9 cellular contexts compared by ENCODE assay signal in genomic region chr1:22024485-22025367, GRCh38. TPM values are rescaled to one million over a fixed set of nuclear protein-coding genes. Genes with fewer than 3 reads are reported as not detected.
A peak's percentile ranks its signal among the peaks of the same experiment; 100 is the strongest.
DNase-seq lines count a peak whose midpoint lies in the region; ATAC-seq and TF ChIP-seq lines count a peak whose summit lies in the region.
"Had no signal": no experiment of that assay in that cellular context is flagged by ENCODE, and none has a peak within 500 bp of the region (broad histone marks: within the 10 kb centered on the region; RNA-seq: fewer than 3 reads in every experiment).

No MANE protein-coding gene starts in this region.

- H3K9ac ChIP-seq in neuronal stem cell (ENCODE audit: low read depth, low read length, poor library complexity): peak overlapping the region; percentile 88

- H3K4me1 ChIP-seq in CD4-positive, alpha-beta memory T cell (ENCODE audit: insufficient read depth, low read length): peaks cover 43% of the 10 kb centered on the region
- H3K4me1 ChIP-seq in Peyer's patch: peaks cover 0 to 13% (median 0%) of the 10 kb centered on the region in 4 donors
- peaks cover 8 to 12% of the 10 kb centered on the region in 2 donors for H3K4me1 ChIP-seq in neuronal stem cell (ENCODE audit: control insufficient read depth in 2 of 2, insufficient read depth in 1 of 2, low read depth in 1 of 2, low read length in 2 of 2)
- peaks cover 20% of the 10 kb centered on the region for H3K4me1 ChIP-seq in suprapubic skin

- peak overlapping the region; percentile 93 for H2AFZ ChIP-seq in neuronal stem cell (ENCODE audit: low read length)

- TF ChIP-seq POLR2A in Peyer's patch (IDR thresholded peaks at IDR 0.05) (no peak), suprapubic skin (IDR thresholded peaks at IDR 0.05) (no peak)

- H3K14ac ChIP-seq in neuronal stem cell (ENCODE audit: low read length): peak overlapping the region; percentile 56

- CTCF ChIA-PET in CD4-positive, alpha-beta memory T cell (lab: Charles Lee; ENCODE audit: partially characterized antibody): interaction anchor here (0.8 to 12.4 kb wide), 21 partner anchors 9 to 656 kb away, joined by 3 to 113 read pairs (median 7); partner anchors contain the start of genes CDC42 and USP48

- H3K4me3 Mint-ChIP-seq in CD4-positive, alpha-beta memory T cell: peak overlapping the region; percentile 89 to 98 (median 94)

- peak overlapping the region; percentile 95 to 99 for H3K4me3 ChIP-seq in CD4-positive, alpha-beta memory T cell (ENCODE audit: low read length in 2 of 2)
- H3K4me3 ChIP-seq in Peyer's patch (peak overlapping the region; percentile 91 to 97 (median 93)), neuronal stem cell (ENCODE audit: low read length in 2 of 2) (peak overlapping the region; percentile 71 to 86), suprapubic skin (peak overlapping the region; percentile 82)

- H3K27ac ChIP-seq in CD4-positive, alpha-beta memory T cell (ENCODE audit: low read depth, low read length): peak overlapping the region; percentile 97
- peak overlapping the region; percentile 98 to 100 (median 100) for H3K27ac ChIP-seq in Peyer's patch
- H3K27ac ChIP-seq in neuronal stem cell (replicated peaks; ENCODE audit: low read length): peak overlapping the region; percentile 73
- H3K27ac ChIP-seq in suprapubic skin: peak overlapping the region; percentile 98

- H3K9me3 Mint-ChIP-seq in CD4-positive, alpha-beta memory T cell: no peaks in the 10 kb centered on the region

- H2BK120ac ChIP-seq in neuronal stem cell (ENCODE audit: low read depth, low read length): no peak overlapping the region

- no CpG with 5 or more reads among the region's 33 CpGs for WGBS in neuronal stem cell (ENCODE audit: extremely low coverage in 2 of 2, insufficient read length in 2 of 2, insufficient replicate concordance in 1 of 2), 2 donors
- 2% methylated on average over 27 of the region's 33 CpGs for WGBS in suprapubic skin

- H2AK5ac ChIP-seq in neuronal stem cell (ENCODE audit: low read depth, low read length): no peak overlapping the region

- peak overlapping the region; percentile 58 for H2BK12ac ChIP-seq in neuronal stem cell (ENCODE audit: low read length)

- H2BK5ac ChIP-seq in neuronal stem cell (ENCODE audit: low read length): peak overlapping the region; percentile 93

- H2BK15ac ChIP-seq in neuronal stem cell (ENCODE audit: low read length): peak overlapping the region; percentile 94

- no peak overlapping the region for H3K4ac ChIP-seq in neuronal stem cell (ENCODE audit: low read length)

- no peaks in the 10 kb centered on the region for H3K9me3 ChIP-seq in CD4-positive, alpha-beta memory T cell (ENCODE audit: control insufficient read depth in 1 of 2, low read length in 2 of 2)
- H3K9me3 ChIP-seq in Peyer's patch (no peaks in the 10 kb centered on the region), neuronal stem cell (replicated peaks in 1 of 2; ENCODE audit: control insufficient read depth in 2 of 2, insufficient read depth in 1 of 2, low read depth in 1 of 2, low read length in 2 of 2) (no peaks in the 10 kb centered on the region), suprapubic skin (no peaks in the 10 kb centered on the region)

- H3K4me2 ChIP-seq in neuronal stem cell (ENCODE audit: insufficient read depth, low read length, poor library complexity, severe bottlenecking): peak overlapping the region; percentile 91

- no peak overlapping the region for H4K8ac ChIP-seq in neuronal stem cell (ENCODE audit: low read depth, low read length)

- peak; percentile 41 for ATAC-seq in GM19397 (IDR thresholded peaks at IDR 0.05; ENCODE audit: unreplicated experiment)
- peak; percentile 36 for ATAC-seq in HG03521 (IDR thresholded peaks at IDR 0.05; ENCODE audit: unreplicated experiment)

- H3K27ac Mint-ChIP-seq in CD4-positive, alpha-beta memory T cell: peak overlapping the region; percentile 91 to 100 (median 99)

- no peaks in the 10 kb centered on the region for H3K27me3 ChIP-seq in CD4-positive, alpha-beta memory T cell (ENCODE audit: insufficient read depth, low read length)
- no peaks in the 10 kb centered on the region for H3K27me3 ChIP-seq in Peyer's patch
- H3K27me3 ChIP-seq in neuronal stem cell (ENCODE audit: control insufficient read depth in 3 of 3, insufficient read depth in 3 of 3, low read depth in 1 of 3, low read length in 3 of 3): no peaks in the 10 kb centered on the region
- H3K27me3 ChIP-seq in suprapubic skin: no peaks in the 10 kb centered on the region

- intact Hi-C loops in CD4-positive, alpha-beta memory T cell (cut with micrococcal nuclease): loop anchor here (1.0 to 2.0 kb wide), 5 partner anchors 15 to 241 kb away; partner anchors contain the start of genes CDC42 and USP48

- peak overlapping the region; percentile 94 for H3K18ac ChIP-seq in neuronal stem cell (ENCODE audit: low read length)

- H4K91ac ChIP-seq in neuronal stem cell (ENCODE audit: low read depth, low read length, poor library complexity): no peak overlapping the region

- POLR2A ChIA-PET in CD4-positive, alpha-beta memory T cell (lab: Charles Lee; ENCODE audit: partially characterized antibody): interaction anchor here (0.7 to 23.8 kb wide), 28 partner anchors 8 to 1391 kb away, joined by 3 to 874 read pairs (median 8); partner anchors contain the start of genes CDC42, USP48 and ZBTB40

- TF ChIP-seq CTCF in Peyer's patch (IDR thresholded peaks at IDR 0.05) (peak in 3 of 6 experiments; percentile 9 to 33 (median 11)), suprapubic skin (IDR thresholded peaks at IDR 0.05) (no peak)

- H3K4me1 Mint-ChIP-seq in CD4-positive, alpha-beta memory T cell: peaks cover 27 to 53% (median 40%) of the 10 kb centered on the region in 4 donors

- H3K36me3 ChIP-seq in CD4-positive, alpha-beta memory T cell (ENCODE audit: insufficient read depth, low read length): no peaks in the 10 kb centered on the region
- H3K36me3 ChIP-seq in Peyer's patch (no peaks in the 10 kb centered on the region), neuronal stem cell (replicated peaks in 1 of 2; ENCODE audit: control insufficient read depth in 2 of 2, insufficient read depth in 2 of 2, low read length in 2 of 2) (peaks cover 0 to 6% of the 10 kb centered on the region in 2 donors), suprapubic skin (no peaks in the 10 kb centered on the region)

- no peak for TF ChIP-seq EP300 in suprapubic skin (IDR thresholded peaks at IDR 0.05)

- H3K79me1 ChIP-seq in neuronal stem cell (ENCODE audit: low read depth, low read length): peaks cover 2% of the 10 kb centered on the region

- no peak overlapping the region for H3K23ac ChIP-seq in neuronal stem cell (ENCODE audit: low read depth, low read length, poor library complexity)

- H3K27me3 Mint-ChIP-seq in CD4-positive, alpha-beta memory T cell: no peaks in the 10 kb centered on the region

- peak; percentile 87 to 96 (median 91) for DNase-seq in CD4-positive, alpha-beta memory T cell
- DNase-seq in Peyer's patch: peak; percentile 70 to 87 (median 81)
- DNase-seq in activated T-helper 9 cell treated with anti-CD3 and anti-CD28 coated beads, Interleukin-2, amount 50 U/mL, for 16 hours (ENCODE audit: low read depth): peak; percentile 61
- DNase-seq in fibroblast of the conjunctiva (ENCODE audit: low read depth): peak; percentile 68
- no peak for DNase-seq in neuronal stem cell (ENCODE audit: low spot score)
- peak; percentile 85 to 87 for DNase-seq in suprapubic skin (ENCODE audit: low spot score in 2 of 2)

- H3K36me3 Mint-ChIP-seq in CD4-positive, alpha-beta memory T cell: peaks cover 4 to 15% of the 10 kb centered on the region in 2 donors

RNA-seq across cellular contexts. Expression of gene CELA3A, which starts 23.3 kb away (rescaled TPM):
- total RNA-seq in CD4-positive, alpha-beta memory T cell: not detected
- polyA plus RNA-seq in CD4-positive, alpha-beta memory T cell: not detected
- total RNA-seq in Peyer's patch (not detected), suprapubic skin (not detected)
- polyA plus RNA-seq in neuronal stem cell (2013, experiment 1 of 2): not detected
- not detected for polyA plus RNA-seq in neuronal stem cell (2013, experiment 2 of 2)
- total RNA-seq: activated CD8-positive, alpha-beta memory T cell treated with anti-CD3 and anti-CD28 coated beads for 36 hours had no signal

RNA-seq across cellular contexts. Expression of gene CDC42, which starts 27.8 kb away (rescaled TPM):
- total RNA-seq in CD4-positive, alpha-beta memory T cell: 100 to 1,000 TPM; 195 to 202 TPM
- polyA plus RNA-seq in CD4-positive, alpha-beta memory T cell: 100 to 1,000 TPM; 159 to 320 TPM
- total RNA-seq in Peyer's patch (100 to 1,000 TPM in 3 of 4 donors, 10 to 100 TPM in 1; 89.6 to 224 (median 157) TPM), suprapubic skin (100 to 1,000 TPM; 108 to 223 (median 200) TPM)
- 207 TPM for polyA plus RNA-seq in neuronal stem cell (2013, experiment 1 of 2)
- polyA plus RNA-seq in neuronal stem cell (2013, experiment 2 of 2): 210 TPM

RNA-seq across cellular contexts. Expression of gene CELA3B, which starts 47.9 kb away (rescaled TPM):
- not detected for total RNA-seq in CD4-positive, alpha-beta memory T cell
- not detected for polyA plus RNA-seq in CD4-positive, alpha-beta memory T cell
- not detected for total RNA-seq in Peyer's patch
- polyA plus RNA-seq in neuronal stem cell (2013, experiment 1 of 2): not detected
- not detected for polyA plus RNA-seq in neuronal stem cell (2013, experiment 2 of 2)
- not detected for total RNA-seq in suprapubic skin
- total RNA-seq: activated CD8-positive, alpha-beta memory T cell treated with anti-CD3 and anti-CD28 coated beads for 36 hours had no signal
